Comparison of ENCODE assay signal across 17 cellular contexts in genomic region chr13:83325454-83325853, GRCh38.
DNase-seq lines count a peak whose midpoint lies in the region; ATAC-seq and TF ChIP-seq lines count a peak whose summit lies in the region.
"Had no signal": no experiment of that assay in that cellular context is flagged by ENCODE, and none has a peak within 500 bp of the region (broad histone marks: within the 10 kb centered on the region; RNA-seq: fewer than 3 reads in every experiment).

No MANE protein-coding gene starts in this region.

- H3K27me3 Mint-ChIP-seq in immature natural killer cell (ENCODE audit: low read depth in 3 of 3): no peaks in the 10 kb centered on the region
- H3K27me3 Mint-ChIP-seq: memory B cell, progenitor cell of endocrine pancreas had no signal

- H3K36me3 Mint-ChIP-seq in immature natural killer cell: no peaks in the 10 kb centered on the region
- H3K36me3 Mint-ChIP-seq: memory B cell had no signal

- peak; percentile 51 for DNase-seq in BJ (ENCODE audit: low read depth)
- DNase-seq in MG63: peak; percentile 42
- DNase-seq in cardiac fibroblast (ENCODE audit: low read depth in 2 of 2): peak; percentile 25 to 67
- peak; percentile 14 for DNase-seq in kidney glomerular epithelial cell (lab: John Stamatoyannopoulos, UW)
- no peak for DNase-seq in immature natural killer cell
- no peak for DNase-seq in H7
- DNase-seq in ecto neural progenitor cell (ENCODE audit: low spot score): no peak
- DNase-seq: GDM1, glutamatergic neuron, NCI-H187 treated with DMSO at 0.1 percent for 48 hours, NCI-H446 treated with DMSO at 0.1 percent for 48 hours, SHP77 treated with DMSO at 0.1 percent for 48 hours, small intestine had no signal

- no peak overlapping the region for H3K27ac Mint-ChIP-seq in immature natural killer cell
- H3K27ac Mint-ChIP-seq: memory B cell, nephron, progenitor cell of endocrine pancreas had no signal

- H3K9me3 ChIP-seq in MG63: peaks cover 2% of the 10 kb centered on the region; the same call in 1 of the 2 replicates

- no peak for ATAC-seq in GM19467 (IDR thresholded peaks at IDR 0.05; ENCODE audit: unreplicated experiment)

- H3K27me3 ChIP-seq in BJ (ENCODE audit: control insufficient read depth, insufficient read depth, low read length): no peaks in the 10 kb centered on the region
- H3K27me3 ChIP-seq in MG63: no peaks in the 10 kb centered on the region
- no peaks in the 10 kb centered on the region for H3K27me3 ChIP-seq in H7 (ENCODE audit: control insufficient read depth, insufficient read depth, low read length)

- H3K4me3 Mint-ChIP-seq in immature natural killer cell: no peak overlapping the region
- H3K4me3 Mint-ChIP-seq: memory B cell, nephron had no signal

- peaks cover 4 to 47% (median 19%) of the 10 kb centered on the region in 6 donors for H3K9me3 Mint-ChIP-seq in immature natural killer cell

- no peaks in the 10 kb centered on the region for H3K4me1 Mint-ChIP-seq in immature natural killer cell
- H3K4me1 Mint-ChIP-seq: memory B cell, nephron had no signal

- POLR2A ChIA-PET in BJ (lab: Charles Lee): no interaction called here

- no peaks in the 10 kb centered on the region for H3K36me3 ChIP-seq in BJ (ENCODE audit: control insufficient read depth, insufficient read depth, low read length)
- H3K36me3 ChIP-seq in MG63: no peaks in the 10 kb centered on the region
- H3K36me3 ChIP-seq in H7 (replicated peaks; ENCODE audit: control insufficient read depth, insufficient read depth, low read length): no peaks in the 10 kb centered on the region

- CTCF ChIA-PET in BJ (lab: Yijun Ruan, JAX): no interaction called here

- H3K4me3 ChIP-seq in BJ (ENCODE audit: low read depth, low read length): no peak overlapping the region
- H3K4me3 ChIP-seq in MG63: no peak overlapping the region
- no peak overlapping the region for H3K4me3 ChIP-seq in cardiac fibroblast (replicated peaks in 1 of 2; ENCODE audit: low read depth in 2 of 2, low read length in 2 of 2)
- H3K4me3 ChIP-seq in H7 (ENCODE audit: insufficient read depth, low read depth, low read length): no peak overlapping the region

- no peak for TF ChIP-seq CTCF in BJ (IDR thresholded peaks at IDR 0.05; ENCODE audit: insufficient read depth, low read depth, low read length)
- no peak for TF ChIP-seq CTCF in cardiac fibroblast (IDR thresholded peaks at IDR 0.05; ENCODE audit: low read depth, low read length)

Comparison
In these comparisons a context has a peak if more than half of its experiments do, and no peak if none do; other contexts are left out.
1. DNase-seq: peak in BJ (single experiment), MG63 (single experiment), cardiac fibroblast (2 of 2) and kidney glomerular epithelial cell (single experiment); none in immature natural killer cell (0 of 3), H7 (single experiment) and ecto neural progenitor cell (single experiment).